Comparison of ENCODE assay signal across 20 cellular contexts in the genomic region with DNA sequence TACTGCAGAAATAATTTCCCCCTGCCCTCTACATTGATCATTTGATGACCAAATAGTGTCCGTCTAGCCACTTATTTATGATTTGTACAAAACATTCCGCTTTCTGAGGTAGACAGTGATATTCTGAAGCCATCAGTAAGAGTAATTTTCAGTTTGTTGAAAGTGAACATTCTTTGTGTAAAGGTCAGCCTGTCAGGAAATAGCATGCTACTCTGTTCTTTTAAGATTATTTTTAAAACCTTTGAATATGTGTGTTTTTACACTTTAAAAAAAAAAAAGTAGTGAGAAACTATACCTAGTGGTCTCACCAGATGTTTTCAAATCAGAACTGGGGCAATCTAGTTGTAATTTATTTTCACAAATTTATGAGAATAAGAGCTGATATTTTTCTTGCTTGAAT.
"Had no signal": no experiment of that assay in that cellular context is flagged by ENCODE, and none has a peak within 500 bp of the region (broad histone marks: within the 10 kb centered on the region; RNA-seq: fewer than 3 reads in every experiment).

No MANE protein-coding gene starts in this region.

- H3K27me3 Mint-ChIP-seq: effector memory CD8-positive, alpha-beta T cell; naive thymus-derived CD8-positive, alpha-beta T cell; stimulated activated naive B cell treated with anti-CD40 and anti-IgM and Interleukin-4, amounts not matched to agents 10 μg/mL and 1 μg/mL and 100 μg/mL, for 72 hours had no signal

- H3K9me3 ChIP-seq: mucosa of descending colon, neutrophil, right atrium auricular region, sigmoid colon, stomach, thoracic aorta, transverse colon had no signal

- ATAC-seq: effector memory CD8-positive, alpha-beta T cell; foreskin keratinocyte; left colon; mucosa of descending colon; naive thymus-derived CD8-positive, alpha-beta T cell; stimulated activated naive B cell treated with anti-CD40 and anti-IgM and Interleukin-4, amounts not matched to agents 10 μg/mL and 1 μg/mL and 100 μg/mL, for 72 hours had no signal

- H3K27ac Mint-ChIP-seq: effector memory CD8-positive, alpha-beta T cell; naive thymus-derived CD8-positive, alpha-beta T cell; stimulated activated naive B cell treated with anti-CD40 and anti-IgM and Interleukin-4, amounts not matched to agents 10 μg/mL and 1 μg/mL and 100 μg/mL, for 72 hours had no signal

- H3K27me3 ChIP-seq: foreskin keratinocyte, hepatocyte, neutrophil, right atrium auricular region, sigmoid colon, stomach, transverse colon had no signal

- H3K27ac ChIP-seq: foreskin keratinocyte, hepatocyte, neutrophil, right atrium auricular region, sigmoid colon, skin epidermis, stomach, thoracic aorta, transverse colon had no signal

- H3K4me1 ChIP-seq: foreskin keratinocyte had no signal

- H3K9me3 Mint-ChIP-seq: effector memory CD8-positive, alpha-beta T cell; naive thymus-derived CD8-positive, alpha-beta T cell; stimulated activated naive B cell treated with anti-CD40 and anti-IgM and Interleukin-4, amounts not matched to agents 10 μg/mL and 1 μg/mL and 100 μg/mL, for 72 hours had no signal

- H3K4me3 ChIP-seq: hepatocyte, mucosa of descending colon, right atrium auricular region, sigmoid colon, skin epidermis, stomach, thoracic aorta, transverse colon had no signal

- H3K36me3 ChIP-seq: neutrophil, right atrium auricular region, sigmoid colon, stomach, thoracic aorta, transverse colon had no signal

- DNase-seq: effector memory CD8-positive, alpha-beta T cell; erythroblast; foreskin keratinocyte; left colon; mammary epithelial cell; mucosa of descending colon; naive thymus-derived CD8-positive, alpha-beta T cell; posterior cingulate gyrus; sigmoid colon; stimulated activated CD4-positive, alpha-beta T cell treated with anti-CD3 and anti-CD28 coated beads, Interleukin-2, amount 100 ng/mL, for 24 hours; stimulated activated CD4-positive, alpha-beta T cell treated with anti-CD3 and anti-CD28 coated beads, Interleukin-4, amount 100 ng/mL, for 4 hours; stimulated activated naive B cell treated with anti-CD40 and anti-IgM and Interleukin-4, amounts not matched to agents 10 μg/mL and 1 μg/mL and 100 μg/mL, for 72 hours; stomach; substantia nigra; transverse colon had no signal

- H3K4me3 Mint-ChIP-seq: effector memory CD8-positive, alpha-beta T cell; naive thymus-derived CD8-positive, alpha-beta T cell; stimulated activated naive B cell treated with anti-CD40 and anti-IgM and Interleukin-4, amounts not matched to agents 10 μg/mL and 1 μg/mL and 100 μg/mL, for 72 hours had no signal
